In the genomic region with DNA sequence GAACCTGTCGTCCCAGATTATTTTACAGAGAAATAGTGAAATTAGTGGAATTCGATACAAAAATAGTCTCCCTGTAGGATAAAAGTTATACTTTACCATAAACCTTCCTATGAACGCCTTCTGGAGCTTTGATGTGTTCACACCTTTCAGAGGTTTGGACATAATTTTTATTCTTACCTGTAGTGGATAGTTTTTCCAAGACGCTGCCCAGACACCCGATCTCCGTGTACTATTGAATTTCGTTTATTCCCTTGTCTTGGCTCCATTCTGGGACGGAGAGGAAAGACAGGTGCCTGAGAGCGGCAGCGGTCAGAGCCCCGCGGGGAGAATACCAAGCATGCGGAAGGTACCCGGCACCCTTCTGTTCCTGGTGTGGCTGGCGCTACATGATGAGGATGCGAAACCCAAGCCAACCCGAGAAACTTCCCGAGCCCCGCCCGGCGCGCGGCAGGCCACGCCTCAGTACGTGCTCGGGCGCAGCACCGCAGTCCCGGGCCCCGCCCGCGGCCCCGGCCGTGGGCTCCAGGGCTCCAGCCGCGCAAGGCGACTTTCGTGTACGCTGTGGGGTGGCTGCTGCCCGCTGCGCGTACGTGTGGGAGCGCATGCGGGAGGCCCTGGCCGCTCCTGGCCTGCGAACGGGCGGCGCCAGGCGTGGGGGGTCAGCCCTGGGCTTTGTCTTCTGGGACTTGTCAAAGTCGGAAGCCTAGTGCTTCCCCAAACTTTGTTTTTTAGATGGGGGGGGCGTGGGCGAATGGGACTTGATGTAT, we compare ENCODE assay signal across 8 cellular contexts. TPM values are rescaled to one million over a fixed set of nuclear protein-coding genes. Genes with fewer than 3 reads are reported as not detected.
DNase-seq lines count a peak whose midpoint lies in the region; ATAC-seq lines count a peak whose summit lies in the region.

No MANE protein-coding gene starts in this region.

- H3K36me3 Mint-ChIP-seq in effector memory CD8-positive, alpha-beta T cell (ENCODE audit: insufficient read depth), result peaks cover 58% of the 10 kb centered on the region

- peak overlapping the region; percentile 54 to 94 for H3K18ac ChIP-seq in mesenchymal stem cell (ENCODE audit: low read depth in 1 of 2, low read length in 2 of 2)

- H3K27me3 Mint-ChIP-seq in effector memory CD8-positive, alpha-beta T cell, result peaks cover 8 to 15% of the 10 kb centered on the region in 2 donors

- H4K8ac ChIP-seq in mesenchymal stem cell (ENCODE audit: low read length), result peak overlapping the region; percentile 98

- H3K27ac ChIP-seq in mesenchymal stem cell (ENCODE audit: low read length, poor library complexity, severe bottlenecking), result peak overlapping the region; percentile 53

- peaks cover 14% of the 10 kb centered on the region for H3K4me1 ChIP-seq in mesenchymal stem cell (ENCODE audit: control insufficient read depth, insufficient read depth, low read depth, low read length)

- H2AK5ac ChIP-seq in mesenchymal stem cell (ENCODE audit: low read length, severe bottlenecking), result no peak overlapping the region

- peak overlapping the region; percentile 35 to 88 for H3K27ac Mint-ChIP-seq in effector memory CD8-positive, alpha-beta T cell

- no peaks in the 10 kb centered on the region for H3K9me3 Mint-ChIP-seq in effector memory CD8-positive, alpha-beta T cell

- H3K27me3 ChIP-seq in mesenchymal stem cell (ENCODE audit: control insufficient read depth in 1 of 2, insufficient read depth in 1 of 2, low read length in 2 of 2), result no peaks in the 10 kb centered on the region

- no peak overlapping the region for H2BK5ac ChIP-seq in mesenchymal stem cell (ENCODE audit: low read depth, low read length, poor library complexity, severe bottlenecking)

- peak overlapping the region; percentile 80 to 83 for H3K4me3 Mint-ChIP-seq in effector memory CD8-positive, alpha-beta T cell

- peak overlapping the region; percentile 26 to 56 for H3K4me3 ChIP-seq in mesenchymal stem cell (ENCODE audit: insufficient read depth in 1 of 2, low read depth in 1 of 2, low read length in 2 of 2)

- H3K23ac ChIP-seq in mesenchymal stem cell (ENCODE audit: low read length in 2 of 2), result peak overlapping the region in 1 of 2 experiments; percentile 23

- peak overlapping the region; percentile 79 for H3K9ac ChIP-seq in mesenchymal stem cell (ENCODE audit: low read length)

- H3K36me3 ChIP-seq in mesenchymal stem cell (ENCODE audit: control insufficient read depth in 1 of 2, insufficient read depth in 2 of 2, low read depth in 1 of 2, low read length in 2 of 2), result peaks cover 16 to 46% of the 10 kb centered on the region in 2 experiments

- DNase-seq in NCI-H460 (ENCODE audit: extremely low read depth, low read depth) (peak; percentile 76), mesenchymal stem cell (peak; percentile 55), NCI-H446 treated with DMSO at 0.1 percent for 48 hours (lab: John Stamatoyannopoulos, UW) (no peak)
- peak; percentile 86 for DNase-seq in activated CD8-positive, alpha-beta memory T cell treated with anti-CD3 and anti-CD28 coated beads for 24 hours
- peak; percentile 66 to 68 (median 67) for DNase-seq in effector memory CD8-positive, alpha-beta T cell
- peak; percentile 44 to 58 for DNase-seq in stimulated activated CD8-positive, alpha-beta memory T cell treated with anti-CD3 and anti-CD28 coated beads, Interleukin-15, amount 100 ng/mL, for 4 hours (ENCODE audit: low read depth in 2 of 2)

- H2BK15ac ChIP-seq in mesenchymal stem cell (ENCODE audit: low read depth, poor library complexity, severe bottlenecking), result peak overlapping the region; percentile 28

- H3K4ac ChIP-seq in mesenchymal stem cell (ENCODE audit: low read depth in 1 of 2, low read length in 2 of 2), result peak overlapping the region; percentile 32 to 64

- peak overlapping the region; percentile 83 for H4K91ac ChIP-seq in mesenchymal stem cell (ENCODE audit: low read length)

- H2BK120ac ChIP-seq in mesenchymal stem cell (ENCODE audit: low read depth, low read length), result peak overlapping the region; percentile 49

- H2BK12ac ChIP-seq in mesenchymal stem cell (ENCODE audit: low read length in 2 of 2), result no peak overlapping the region

- no peak overlapping the region for H3K14ac ChIP-seq in mesenchymal stem cell (ENCODE audit: low read length in 2 of 2)

- 28% methylated on average over 52 of the region's 54 CpGs for WGBS in mesenchymal stem cell

- no peak overlapping the region for H2AFZ ChIP-seq in mesenchymal stem cell (ENCODE audit: low read depth, low read length)

- peaks cover 2 to 4% of the 10 kb centered on the region in 2 donors for H3K4me1 Mint-ChIP-seq in effector memory CD8-positive, alpha-beta T cell (ENCODE audit: low read depth in 2 of 2)

- H3K79me1 ChIP-seq in mesenchymal stem cell (replicated peaks; ENCODE audit: low read length, poor library complexity, severe bottlenecking), result peaks cover 4% of the 10 kb centered on the region

- no peaks in the 10 kb centered on the region for H3K9me3 ChIP-seq in mesenchymal stem cell (ENCODE audit: control insufficient read depth, low read length)

- no peak overlapping the region for H3K4me2 ChIP-seq in mesenchymal stem cell (ENCODE audit: low read length, poor library complexity, severe bottlenecking)

- ATAC-seq in GM18508 (IDR thresholded peaks at IDR 0.05; ENCODE audit: insufficient read depth, unreplicated experiment) (peak; percentile 82), HG02943 (IDR thresholded peaks at IDR 0.05; ENCODE audit: low read depth, unreplicated experiment) (peak; percentile 94)
- ATAC-seq in effector memory CD8-positive, alpha-beta T cell (replicated peaks), result peak; percentile 96

RNA-seq across cellular contexts. Expression of a gene that starts 11.3 kb away (rescaled TPM):
- 43.4 and 49.6 TPM in 2 replicates for total RNA-seq in NCI-H460 (2014; rRNA removed; shearing (Covaris generic))
- 16.8 and 21.7 TPM in 2 replicates for polyA plus RNA-seq in NCI-H460 (2014; cell fraction: nucleus; rRNA removed)
- polyA plus RNA-seq in mesenchymal stem cell (2013, experiment 1 of 2), result 9.9 TPM
- 10.2 TPM for polyA plus RNA-seq in mesenchymal stem cell (2013, experiment 2 of 2)

RNA-seq across cellular contexts. Expression of a gene that starts 55.6 kb away (rescaled TPM):
- total RNA-seq in NCI-H460 (2014; rRNA removed; shearing (Covaris generic)), result 201 and 214 TPM in 2 replicates
- polyA plus RNA-seq in NCI-H460 (2014; cell fraction: nucleus; rRNA removed), result 60.6 and 116 TPM in 2 replicates
- 346 TPM for polyA plus RNA-seq in mesenchymal stem cell (2013, experiment 1 of 2)
- polyA plus RNA-seq in mesenchymal stem cell (2013, experiment 2 of 2), result 339 TPM
